ENCODE assay signal across 27 cellular contexts in genomic region chr17:8362651-8363332, GRCh38. TPM values are rescaled to one million over a fixed set of nuclear protein-coding genes. Genes with fewer than 3 reads are reported as not detected.
DNase-seq lines count a peak whose midpoint lies in the region; ATAC-seq and TF ChIP-seq lines count a peak whose summit lies in the region.
"Had no signal": no experiment of that assay in that cellular context is flagged by ENCODE, and none has a peak within 500 bp of the region (broad histone marks: within the 10 kb centered on the region; RNA-seq: fewer than 3 reads in every experiment).

No MANE protein-coding gene starts in this region.

- H3K9me2 ChIP-seq in GM23248 (ENCODE audit: insufficient read depth) = no peaks in the 10 kb centered on the region

- DNase-seq in GM23248 (peak; percentile 81), amniotic epithelial cell (ENCODE audit: low read depth) (peak; percentile 72), fibroblast of villous mesenchyme (ENCODE audit: low read depth) (peak; percentile 70), gastrocnemius medialis (no peak), NCI-H524 treated with DMSO at 0.1 percent for 48 hours (lab: John Stamatoyannopoulos, UW) (no peak), testis (no peak)
- no peak for DNase-seq in activated CD4-positive, alpha-beta T cell treated with anti-CD3 and anti-CD28 coated beads, Interleukin-2, amount 50 U/mL, for 48 hours
- DNase-seq: activated CD4-positive, alpha-beta T cell treated with anti-CD3 and anti-CD28 coated beads for 36 hours; activated naive CD4-positive, alpha-beta T cell treated with anti-CD3 and anti-CD28 coated beads, Interleukin-2, amount 10 ng/mL, durations not matched to agents 7 days and 5 days; activated T-cell treated with anti-CD3 and anti-CD28 coated beads, Interleukin-2, amount 50 U/mL, for 72 hours; glutamatergic neuron; GOT3; left colon; MM.1S; NCI-H1436 treated with DMSO at 0.1 percent for 48 hours; NCI-H526; stimulated activated CD4-positive, alpha-beta T cell treated with anti-CD3 and anti-CD28 coated beads, Interleukin-4, amount 100 ng/mL, for 1 hour; stimulated activated naive CD4-positive, alpha-beta T cell treated with Interleukin-2 at 50 U/mL for 16 hours; T-helper 1 cell had no signal

- TF ChIP-seq CTCF in fibroblast of villous mesenchyme (IDR thresholded peaks at IDR 0.05; ENCODE audit: insufficient read depth, low read depth, low read length) (no peak), gastrocnemius medialis (IDR thresholded peaks at IDR 0.05 in 4 of 5, conservative IDR thresholded peaks at IDR 0.05 in 1 of 5) (no peak), testis (IDR thresholded peaks at IDR 0.05) (no peak)

- H3K36me3 ChIP-seq in GM23248 (ENCODE audit: low read depth) (no peaks in the 10 kb centered on the region), gastrocnemius medialis (no peaks in the 10 kb centered on the region), testis (ENCODE audit: low read depth, missing control alignments) (no peaks in the 10 kb centered on the region)

- WGBS in GM23248 (ENCODE audit: low coverage in 1 of 2, low lambda C conversion rate in 2 of 2, missing lambda C conversion rate in 2 of 2), 2 experiments = 49 to 52% methylated on average over 4 of the region's 4 CpGs
- 80 to 91% methylated on average over 4 of the region's 4 CpGs for WGBS in testis, 2 donors

- H4K20me1 ChIP-seq in GM23248 (ENCODE audit: insufficient read depth) = no peaks in the 10 kb centered on the region

- intact Hi-C loops in gastrocnemius medialis (cut with DNase I; ENCODE audit: low total_unique reads) = no loop called here
- intact Hi-C loops in testis (cut with DNase I; ENCODE audit: low total_unique reads) = no loop called here

- H3K4me3 ChIP-seq in GM23248 (no peak overlapping the region), fibroblast of villous mesenchyme (ENCODE audit: low read depth, low read length) (no peak overlapping the region), gastrocnemius medialis (no peak overlapping the region), testis (no peak overlapping the region)
- H3K4me3 ChIP-seq: SJSA1, smooth muscle cell, tibial nerve had no signal

- H3K27me3 ChIP-seq in GM23248 (replicated peaks; ENCODE audit: insufficient read depth) (no peaks in the 10 kb centered on the region), gastrocnemius medialis (no peaks in the 10 kb centered on the region), testis (no peaks in the 10 kb centered on the region)
- H3K27me3 ChIP-seq: SJSA1, tibial nerve had no signal

- H3F3A ChIP-seq in GM23248 (ENCODE audit: insufficient read depth) = peaks cover 49% of the 10 kb centered on the region

- H3K4me2 ChIP-seq in GM23248 (ENCODE audit: unreplicated experiment) = no peak overlapping the region
- H3K4me2 ChIP-seq: smooth muscle cell had no signal

- H2AFZ ChIP-seq in GM23248 = no peak overlapping the region

- in situ Hi-C loops in GM23248 (cut with MboI) (no loop called here), gastrocnemius medialis (cut with MboI; ENCODE audit: low sequenced_read_pairs in 4 of 4) (no loop called here)

- no peak overlapping the region for H3K9ac ChIP-seq in GM23248

- peaks cover 56% of the 10 kb centered on the region for H3K4me1 ChIP-seq in GM23248 (ENCODE audit: insufficient read depth)
- H3K4me1 ChIP-seq in gastrocnemius medialis = peaks cover 23 to 36% of the 10 kb centered on the region in 2 donors
- H3K4me1 ChIP-seq in testis = no peaks in the 10 kb centered on the region

- peak in 1 of 2 donors; percentile 60 for ATAC-seq in gastrocnemius medialis
- ATAC-seq in GM19397 (IDR thresholded peaks at IDR 0.05; ENCODE audit: unreplicated experiment) = no peak
- ATAC-seq: activated CD4-positive, alpha-beta T cell treated with anti-CD3 and anti-CD28 coated beads for 36 hours; activated T-cell treated with anti-CD3 and anti-CD28 coated beads, Interleukin-2, amount 50 U/mL, for 72 hours; esophagus mucosa; left colon had no signal

- H3K9me3 ChIP-seq in GM23248 (ENCODE audit: low read depth) = no peaks in the 10 kb centered on the region
- no peaks in the 10 kb centered on the region for H3K9me3 ChIP-seq in gastrocnemius medialis
- H3K9me3 ChIP-seq in testis = no peaks in the 10 kb centered on the region
- H3K9me3 ChIP-seq: SJSA1, tibial nerve had no signal

- H3K27ac ChIP-seq in GM23248 = peak overlapping the region; percentile 58
- H3K27ac ChIP-seq in gastrocnemius medialis = peak overlapping the region; percentile 58 to 76 (median 62)
- no peak overlapping the region for H3K27ac ChIP-seq in testis
- H3K27ac ChIP-seq: SJSA1, tibial nerve had no signal

- H3K79me2 ChIP-seq in GM23248 (ENCODE audit: insufficient read depth) = no peaks in the 10 kb centered on the region

- TF ChIP-seq POLR2A in gastrocnemius medialis (IDR thresholded peaks at IDR 0.05) = no peak
- TF ChIP-seq POLR2A in testis (IDR thresholded peaks at IDR 0.05) = no peak

RNA-seq across cellular contexts. Expression of gene RPL26, which starts 20.2 kb away (rescaled TPM):
- total RNA-seq in GM23248 (2014; rRNA removed; shearing (Covaris generic)) = 2,122 and 2,233 TPM in 2 replicates
- polyA plus RNA-seq in GM23248 (2016; fragmentation: Nextera tagmentation; extraction: Ambion mirVana) (497 and 522 TPM in 2 replicates), testis (ENCODE audit: insufficient read depth, low read depth, low replicate concordance) (1,360 TPM)
- total RNA-seq in fibroblast of villous mesenchyme (2,045 and 2,110 TPM in 2 replicates), gastrocnemius medialis (1,000 to 10,000 TPM; 2,392 to 2,913 (median 2,833) TPM), testis (1,000 to 10,000 TPM in 1 of 2 donors, 100 to 1,000 TPM in 1; 769 to 1,617 TPM)

RNA-seq across cellular contexts. Expression of gene ODF4, which starts 23.2 kb away (rescaled TPM):
- not detected in 2 replicates for total RNA-seq in GM23248 (2014; rRNA removed; shearing (Covaris generic))
- polyA plus RNA-seq in GM23248 (2016; fragmentation: Nextera tagmentation; extraction: Ambion mirVana) = not detected in 2 replicates
- total RNA-seq in fibroblast of villous mesenchyme = not detected in 2 replicates
- total RNA-seq in gastrocnemius medialis = not detected
- 1 to 10 TPM; 5.3 to 7.7 TPM for total RNA-seq in testis
- 34.0 TPM for polyA plus RNA-seq in testis (ENCODE audit: insufficient read depth, low read depth, low replicate concordance)
- total RNA-seq: activated CD4-positive, alpha-beta T cell treated with anti-CD3 and anti-CD28 coated beads for 36 hours; activated T-cell treated with anti-CD3 and anti-CD28 coated beads, Interleukin-2, amount 50 U/mL, for 72 hours; esophagus mucosa; left colon; mononuclear cell; pulmonary artery endothelial cell; SJSA1; smooth muscle cell; tibial nerve had no signal
- polyA plus RNA-seq: IgD-negative memory B cell, smooth muscle cell had no signal

RNA-seq across cellular contexts. Expression of gene RNF222, which starts 34.8 kb away (rescaled TPM):
- total RNA-seq in GM23248 (2014; rRNA removed; shearing (Covaris generic)) = not detected in 2 replicates
- polyA plus RNA-seq in GM23248 (2016; fragmentation: Nextera tagmentation; extraction: Ambion mirVana) (not detected in 2 replicates), testis (ENCODE audit: insufficient read depth, low read depth, low replicate concordance) (not detected)
- total RNA-seq in fibroblast of villous mesenchyme (not detected in 2 replicates), gastrocnemius medialis (not detected), testis (under 1 TPM in 1 of 2 donors, not detected in 1; 0.06 TPM)
- total RNA-seq: activated CD4-positive, alpha-beta T cell treated with anti-CD3 and anti-CD28 coated beads for 36 hours; left colon; pulmonary artery endothelial cell; SJSA1 had no signal

RNA-seq across cellular contexts. Expression of gene ARHGEF15, which starts 52.8 kb away (rescaled TPM):
- not detected in 2 replicates for total RNA-seq in GM23248 (2014; rRNA removed; shearing (Covaris generic))
- not detected in 2 replicates for polyA plus RNA-seq in GM23248 (2016; fragmentation: Nextera tagmentation; extraction: Ambion mirVana)
- total RNA-seq in fibroblast of villous mesenchyme = not detected in 2 replicates
- 1 to 10 TPM; 3.3 to 8.1 (median 5.0) TPM for total RNA-seq in gastrocnemius medialis
- total RNA-seq in testis = 10 to 100 TPM in 1 of 2 donors, 1 to 10 TPM in 1; 4.5 to 13.4 TPM
- 4.2 TPM for polyA plus RNA-seq in testis (ENCODE audit: insufficient read depth, low read depth, low replicate concordance)
- total RNA-seq: activated CD4-positive, alpha-beta T cell treated with anti-CD3 and anti-CD28 coated beads for 36 hours; activated T-cell treated with anti-CD3 and anti-CD28 coated beads, Interleukin-2, amount 50 U/mL, for 72 hours; mononuclear cell; SJSA1; smooth muscle cell had no signal
- polyA plus RNA-seq: IgD-negative memory B cell, smooth muscle cell had no signal

Comparison
In these comparisons a context has a peak if more than half of its experiments do, and no peak if none do; other contexts are left out.
1. DNase-seq: peak in GM23248 (single experiment), amniotic epithelial cell (single experiment) and fibroblast of villous mesenchyme (single experiment); none in gastrocnemius medialis (0 of 2), activated CD4-positive, alpha-beta T cell treated with anti-CD3 and anti-CD28 coated beads, Interleukin-2, amount 50 U/mL, for 48 hours (0 of 2), NCI-H524 treated with DMSO at 0.1 percent for 48 hours (single experiment) and testis (single experiment).
2. H3K27ac ChIP-seq: peak in GM23248 (single experiment) and gastrocnemius medialis (4 of 4); none in testis (0 of 2).